In genomic region chr6:167710521-167710920, GRCh38 we compare ENCODE assay signal across 20 cellular contexts.
"Had no signal": no experiment of that assay in that cellular context is flagged by ENCODE, and none has a peak within 500 bp of the region (broad histone marks: within the 10 kb centered on the region; RNA-seq: fewer than 3 reads in every experiment).

No MANE protein-coding gene starts in this region.

- H3K27me3 ChIP-seq: ovary, right atrium auricular region had no signal

- H3K4me1 ChIP-seq: esophagus squamous epithelium, sigmoid colon had no signal

- H3K27ac Mint-ChIP-seq: immature natural killer cell had no signal

- H3K4me3 Mint-ChIP-seq: immature natural killer cell had no signal

- ATAC-seq: left colon; mucosa of descending colon; naive thymus-derived CD8-positive, alpha-beta T cell had no signal

- DNase-seq: effector memory CD4-positive, alpha-beta T cell; esophagus squamous epithelium; foreskin fibroblast; immature natural killer cell; left colon; mammary epithelial cell; mucosa of descending colon; naive thymus-derived CD8-positive, alpha-beta T cell; nucleus accumbens; ovary; sigmoid colon; stimulated activated CD4-positive, alpha-beta T cell treated with anti-CD3 and anti-CD28 coated beads, Interleukin-12 subunit alpha, Interleukin-12 subunit beta, amount 100 ng/mL, for 4 hours; stimulated activated naive CD4-positive, alpha-beta T cell; stomach; substantia nigra; transverse colon had no signal

- H3K27ac ChIP-seq: esophagus squamous epithelium, ovary, right atrium auricular region, sigmoid colon, skin epidermis, stomach, thoracic aorta had no signal

- H3K36me3 ChIP-seq: esophagus squamous epithelium, ovary, right atrium auricular region, sigmoid colon, stomach, thoracic aorta, transverse colon had no signal

- FAIRE-seq: kidney had no signal

- H3K9me3 ChIP-seq: esophagus squamous epithelium, mucosa of descending colon, ovary, right atrium auricular region, sigmoid colon, stomach, thoracic aorta, transverse colon had no signal

- H3K4me3 ChIP-seq: esophagus squamous epithelium, mucosa of descending colon, ovary, right atrium auricular region, sigmoid colon, skin epidermis, stomach, thoracic aorta, transverse colon had no signal

- H3K36me3 Mint-ChIP-seq: immature natural killer cell; naive thymus-derived CD8-positive, alpha-beta T cell had no signal
